Comparison of ENCODE assay signal across 1 cellular context in genomic region chr9:4573176-4573575, GRCh38.
TF ChIP-seq lines count a peak whose summit lies in the region.

No MANE protein-coding gene starts in this region.

TF ChIP-seq in HEK293, 187 proteins besides CTCF, POLR2A, EP300 and RAD21 (continued from another document):
- 0 out of 2 replicates have a peak, but pooled peaks have one; percentile 21 for TF ChIP-seq ZBTB49 (tag by site-specific recombination; IDR thresholded peaks at IDR 0.05; ENCODE audit: low read depth)
- TF ChIP-seq ZNF544 (tag by site-specific recombination; IDR thresholded peaks at IDR 0.05): no peak
- peak; percentile 52; the same call in 1 of the 2 replicates for TF ChIP-seq ZNF580 (tag by site-specific recombination; IDR thresholded peaks at IDR 0.05)
- no peak for TF ChIP-seq GLI2 (tag by site-specific recombination; IDR thresholded peaks at IDR 0.05; ENCODE audit: borderline replicate concordance, low read depth)
- TF ChIP-seq ZNF600 (tag by site-specific recombination; IDR thresholded peaks at IDR 0.05): no peak
- TF ChIP-seq ZNF473 (tag by site-specific recombination; IDR thresholded peaks at IDR 0.05): no peak
- peak; percentile 85 for TF ChIP-seq ZBTB44 (tag by site-specific recombination; IDR thresholded peaks at IDR 0.05)
